1 cellular context compared by ENCODE assay signal in the genomic region with DNA sequence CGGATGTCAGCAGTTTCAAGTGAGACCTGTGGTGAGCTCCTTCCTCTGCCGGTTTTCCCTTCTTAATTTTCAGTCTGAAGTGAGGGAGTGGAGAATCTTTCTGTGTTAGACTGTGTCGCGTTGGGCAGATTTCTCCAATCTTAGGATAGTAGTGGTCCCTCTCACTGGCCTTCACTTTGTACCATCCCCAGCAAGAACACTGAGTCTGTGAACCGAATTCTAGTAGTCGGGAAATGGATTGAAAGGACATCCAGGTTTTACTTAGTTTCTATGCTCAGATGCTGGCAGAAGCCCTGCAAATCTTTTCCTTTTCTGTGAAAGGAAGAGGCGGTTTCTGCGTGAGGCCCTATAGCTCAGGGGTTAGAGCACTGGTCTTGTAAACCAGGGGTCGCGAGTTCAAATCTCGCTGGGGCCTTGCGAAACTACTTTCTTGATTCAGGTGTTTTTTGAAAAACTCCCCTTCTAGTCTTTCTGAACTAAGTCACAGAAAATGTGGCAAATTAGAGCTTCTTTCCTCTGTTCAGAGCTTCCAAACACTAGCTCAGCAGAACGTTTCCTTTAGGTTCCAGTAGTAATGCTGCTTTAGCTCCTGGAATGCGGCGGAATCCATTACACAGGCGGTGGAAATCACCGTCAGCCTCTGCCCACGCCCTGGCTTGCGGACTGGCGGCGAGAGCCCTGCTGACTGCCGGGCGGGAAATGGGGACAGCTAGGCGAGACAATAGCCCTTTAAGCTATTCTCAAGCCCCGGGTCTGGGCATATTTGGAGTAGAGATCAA.
TF ChIP-seq lines count a peak whose summit lies in the region.

No MANE protein-coding gene starts in this region.

TF ChIP-seq in GM12878, 131 proteins besides CTCF, POLR2A, EP300 and RAD21 (continued from another document and continues in another):
- TF ChIP-seq CEBPZ (IDR thresholded peaks at IDR 0.05; ENCODE audit: low read depth, low read length): no peak
- TF ChIP-seq EZH2 (IDR thresholded peaks at IDR 0.05; ENCODE audit: borderline replicate concordance, control insufficient read depth, low read depth, low read length): no peak
- TF ChIP-seq, protein P1, sequence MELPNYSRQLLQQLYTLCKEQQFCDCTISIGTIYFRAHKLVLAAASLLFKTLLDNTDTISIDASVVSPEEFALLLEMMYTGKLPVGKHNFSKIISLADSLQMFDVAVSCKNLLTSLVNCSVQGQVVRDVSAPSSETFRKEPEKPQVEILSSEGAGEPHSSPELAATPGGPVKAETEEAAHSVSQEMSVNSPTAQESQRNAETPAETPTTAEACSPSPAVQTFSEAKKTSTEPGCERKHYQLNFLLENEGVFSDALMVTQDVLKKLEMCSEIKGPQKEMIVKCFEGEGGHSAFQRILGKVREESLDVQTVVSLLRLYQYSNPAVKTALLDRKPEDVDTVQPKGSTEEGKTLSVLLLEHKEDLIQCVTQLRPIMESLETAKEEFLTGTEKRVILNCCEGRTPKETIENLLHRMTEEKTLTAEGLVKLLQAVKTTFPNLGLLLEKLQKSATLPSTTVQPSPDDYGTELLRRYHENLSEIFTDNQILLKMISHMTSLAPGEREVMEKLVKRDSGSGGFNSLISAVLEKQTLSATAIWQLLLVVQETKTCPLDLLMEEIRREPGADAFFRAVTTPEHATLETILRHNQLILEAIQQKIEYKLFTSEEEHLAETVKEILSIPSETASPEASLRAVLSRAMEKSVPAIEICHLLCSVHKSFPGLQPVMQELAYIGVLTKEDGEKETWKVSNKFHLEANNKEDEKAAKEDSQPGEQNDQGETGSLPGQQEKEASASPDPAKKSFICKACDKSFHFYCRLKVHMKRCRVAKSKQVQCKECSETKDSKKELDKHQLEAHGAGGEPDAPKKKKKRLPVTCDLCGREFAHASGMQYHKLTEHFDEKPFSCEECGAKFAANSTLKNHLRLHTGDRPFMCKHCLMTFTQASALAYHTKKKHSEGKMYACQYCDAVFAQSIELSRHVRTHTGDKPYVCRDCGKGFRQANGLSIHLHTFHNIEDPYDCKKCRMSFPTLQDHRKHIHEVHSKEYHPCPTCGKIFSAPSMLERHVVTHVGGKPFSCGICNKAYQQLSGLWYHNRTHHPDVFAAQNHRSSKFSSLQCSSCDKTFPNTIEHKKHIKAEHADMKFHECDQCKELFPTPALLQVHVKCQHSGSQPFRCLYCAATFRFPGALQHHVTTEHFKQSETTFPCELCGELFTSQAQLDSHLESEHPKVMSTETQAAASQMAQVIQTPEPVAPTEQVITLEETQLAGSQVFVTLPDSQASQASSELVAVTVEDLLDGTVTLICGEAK (IDR thresholded peaks at IDR 0.05; ENCODE audit: borderline replicate concordance): peak; percentile 82
- TF ChIP-seq RB1 (IDR thresholded peaks at IDR 0.05; ENCODE audit: borderline replicate concordance): no peak; the same call in 1 of the 2 replicates
- no peak for TF ChIP-seq ZZZ3 (IDR thresholded peaks at IDR 0.05; ENCODE audit: control insufficient read depth, insufficient read length, low read depth)
- TF ChIP-seq, protein P2, sequence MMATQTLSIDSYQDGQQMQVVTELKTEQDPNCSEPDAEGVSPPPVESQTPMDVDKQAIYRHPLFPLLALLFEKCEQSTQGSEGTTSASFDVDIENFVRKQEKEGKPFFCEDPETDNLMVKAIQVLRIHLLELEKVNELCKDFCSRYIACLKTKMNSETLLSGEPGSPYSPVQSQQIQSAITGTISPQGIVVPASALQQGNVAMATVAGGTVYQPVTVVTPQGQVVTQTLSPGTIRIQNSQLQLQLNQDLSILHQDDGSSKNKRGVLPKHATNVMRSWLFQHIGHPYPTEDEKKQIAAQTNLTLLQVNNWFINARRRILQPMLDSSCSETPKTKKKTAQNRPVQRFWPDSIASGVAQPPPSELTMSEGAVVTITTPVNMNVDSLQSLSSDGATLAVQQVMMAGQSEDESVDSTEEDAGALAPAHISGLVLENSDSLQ (IDR thresholded peaks at IDR 0.05): no peak; the same call in 1 of the 2 replicates
- no peak for TF ChIP-seq ESRRA (IDR thresholded peaks at IDR 0.05; ENCODE audit: low read length)
- TF ChIP-seq TARDBP (IDR thresholded peaks at IDR 0.05; ENCODE audit: borderline replicate concordance): peak; percentile 96
- peak; percentile 47; the same call in 1 of the 2 replicates for TF ChIP-seq CBX5 (IDR thresholded peaks at IDR 0.05; ENCODE audit: low read depth)
- peak; percentile 51; the same call in 1 of the 2 replicates for TF ChIP-seq IRF4 (IDR thresholded peaks at IDR 0.05; ENCODE audit: low read depth, low read length)
- no peak for TF ChIP-seq HDAC6 (IDR thresholded peaks at IDR 0.05; ENCODE audit: unreplicated experiment)
- no peak for TF ChIP-seq HDAC2 (IDR thresholded peaks at IDR 0.05)
- peak; percentile 85; the same call in 1 of the 2 replicates for TF ChIP-seq SMARCA5 (IDR thresholded peaks at IDR 0.05)
- TF ChIP-seq BHLHE40 (IDR thresholded peaks at IDR 0.05; ENCODE audit: borderline replicate concordance in 1 of 2, low read depth in 2 of 2, low read length in 1 of 2): peak in 1 of 2 experiments; percentile 59; a peak in 1 of 4 replicates
- TF ChIP-seq POU2F2 (IDR thresholded peaks at IDR 0.05; ENCODE audit: borderline replicate concordance, low read depth, low read length): no peak; the same call in 2 of the 3 replicates
- TF ChIP-seq RCOR1 (conservative IDR thresholded peaks at IDR 0.05; ENCODE audit: low read depth, low read length): peak; percentile 71; the same call in 1 of the 2 replicates
- TF ChIP-seq NR2C1 (IDR thresholded peaks at IDR 0.05): no peak
- no peak for TF ChIP-seq NR2C2 (IDR thresholded peaks at IDR 0.05; ENCODE audit: borderline replicate concordance, control insufficient read depth, insufficient read length, low read depth)
- no peak for TF ChIP-seq BRCA1 (IDR thresholded peaks at IDR 0.05; ENCODE audit: low read depth, low read length)
- no peak for TF ChIP-seq TCF12 (IDR thresholded peaks at IDR 0.05; ENCODE audit: low read depth, low read length)
- TF ChIP-seq JUND (IDR thresholded peaks at IDR 0.05; ENCODE audit: low read depth, low read length): no peak
- no peak for TF ChIP-seq ZNF384 (IDR thresholded peaks at IDR 0.05; ENCODE audit: borderline replicate concordance, low read depth, low read length)
- peak; percentile 61 for TF ChIP-seq RELA (IDR thresholded peaks at IDR 0.05; ENCODE audit: borderline replicate concordance, partially characterized antibody)
- no peak for TF ChIP-seq POLR2AphosphoS5 (IDR thresholded peaks at IDR 0.05; ENCODE audit: low read length)
- no peak for TF ChIP-seq POLR2AphosphoS2 (IDR thresholded peaks at IDR 0.05; ENCODE audit: low read depth, low read length)
- no peak for TF ChIP-seq SIN3A (IDR thresholded peaks at IDR 0.05; ENCODE audit: low read depth, low read length)
- TF ChIP-seq, protein P3, sequence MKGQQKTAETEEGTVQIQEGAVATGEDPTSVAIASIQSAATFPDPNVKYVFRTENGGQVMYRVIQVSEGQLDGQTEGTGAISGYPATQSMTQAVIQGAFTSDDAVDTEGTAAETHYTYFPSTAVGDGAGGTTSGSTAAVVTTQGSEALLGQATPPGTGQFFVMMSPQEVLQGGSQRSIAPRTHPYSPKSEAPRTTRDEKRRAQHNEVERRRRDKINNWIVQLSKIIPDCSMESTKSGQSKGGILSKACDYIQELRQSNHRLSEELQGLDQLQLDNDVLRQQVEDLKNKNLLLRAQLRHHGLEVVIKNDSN (IDR thresholded peaks at IDR 0.05; ENCODE audit: borderline replicate concordance, extremely low read length, insufficient read depth, low read depth, low read length): no peak
- TF ChIP-seq CUX1 (IDR thresholded peaks at IDR 0.05; ENCODE audit: insufficient replicate concordance, low read depth, low read length): no peak
- TF ChIP-seq CREM (IDR thresholded peaks at IDR 0.05; ENCODE audit: low read depth): 0 out of 2 replicates have a peak, but pooled peaks have one; percentile 10
- TF ChIP-seq MYC (IDR thresholded peaks at IDR 0.05; ENCODE audit: insufficient read depth, insufficient read length, insufficient replicate concordance, low read length, severe bottlenecking): no peak
- TF ChIP-seq GABPA (IDR thresholded peaks at IDR 0.05; ENCODE audit: low read depth): peak; percentile 54; the same call in 1 of the 2 replicates
- TF ChIP-seq SKIL (IDR thresholded peaks at IDR 0.05; ENCODE audit: low read depth, poor library complexity, severe bottlenecking): peak; percentile 91
- TF ChIP-seq SIX5 (IDR thresholded peaks at IDR 0.05; ENCODE audit: low read depth, low read length, severe bottlenecking): no peak
- TF ChIP-seq SREBF2 (IDR thresholded peaks at IDR 0.05; ENCODE audit: low read length): peak; percentile 95
- no peak; the same call in 1 of the 2 replicates for TF ChIP-seq FOXM1 (IDR thresholded peaks at IDR 0.05; ENCODE audit: low read depth, low read length)
- no peak for TF ChIP-seq ASH2L (IDR thresholded peaks at IDR 0.05; ENCODE audit: borderline replicate concordance, low read depth)
- peak; percentile 95 for TF ChIP-seq ZSCAN29 (IDR thresholded peaks at IDR 0.05)
- TF ChIP-seq, protein P4, sequence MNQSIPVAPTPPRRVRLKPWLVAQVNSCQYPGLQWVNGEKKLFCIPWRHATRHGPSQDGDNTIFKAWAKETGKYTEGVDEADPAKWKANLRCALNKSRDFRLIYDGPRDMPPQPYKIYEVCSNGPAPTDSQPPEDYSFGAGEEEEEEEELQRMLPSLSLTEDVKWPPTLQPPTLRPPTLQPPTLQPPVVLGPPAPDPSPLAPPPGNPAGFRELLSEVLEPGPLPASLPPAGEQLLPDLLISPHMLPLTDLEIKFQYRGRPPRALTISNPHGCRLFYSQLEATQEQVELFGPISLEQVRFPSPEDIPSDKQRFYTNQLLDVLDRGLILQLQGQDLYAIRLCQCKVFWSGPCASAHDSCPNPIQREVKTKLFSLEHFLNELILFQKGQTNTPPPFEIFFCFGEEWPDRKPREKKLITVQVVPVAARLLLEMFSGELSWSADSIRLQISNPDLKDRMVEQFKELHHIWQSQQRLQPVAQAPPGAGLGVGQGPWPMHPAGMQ (IDR thresholded peaks at IDR 0.05; ENCODE audit: borderline replicate concordance): no peak
- TF ChIP-seq NFIC (IDR thresholded peaks at IDR 0.05; ENCODE audit: low read depth, low read length): 0 out of 2 replicates have a peak, but pooled peaks have one; percentile 55
